Comparison of ENCODE assay signal across 10 cellular contexts in genomic region chr17:10730956-10731879, GRCh38. TPM values are rescaled to one million over a fixed set of nuclear protein-coding genes. Genes with fewer than 3 reads are reported as not detected.
DNase-seq lines count a peak whose midpoint lies in the region; ATAC-seq and TF ChIP-seq lines count a peak whose summit lies in the region.
"Had no signal": no experiment of that assay in that cellular context is flagged by ENCODE, and none has a peak within 500 bp of the region (broad histone marks: within the 10 kb centered on the region; RNA-seq: fewer than 3 reads in every experiment).

No MANE protein-coding gene starts in this region.

- ATAC-seq in activated T-cell treated with anti-CD3 and anti-CD28 coated beads, Interleukin-2, amount 50 U/mL, for 4 hours, result no peak
- ATAC-seq: K562 had no signal

- DNase-seq in activated T-cell treated with anti-CD3 and anti-CD28 coated beads, Interleukin-2, amount 50 U/mL, for 4 hours, result no peak
- no peak for DNase-seq in activated T-cell treated with anti-CD3 and anti-CD28 coated beads, Interleukin-2, amount 50 U/mL, for 1 hour
- DNase-seq in astrocyte of the cerebellum (ENCODE audit: low read depth) (no peak), medulla oblongata (ENCODE audit: extremely low spot score) (peak; percentile 19), tibial nerve (ENCODE audit: low spot score in 2 of 2) (no peak), GM13977 (ENCODE audit: low spot score) (no peak), foreskin melanocyte (no peak), NCI-H69 (lab: John Stamatoyannopoulos, UW) (no peak)
- DNase-seq: dorsolateral prefrontal cortex had no signal

- peaks cover 0 to 20% (median 9%) of the 10 kb centered on the region in 4 donors for H3K4me1 ChIP-seq in tibial nerve

- H3K36me3 Mint-ChIP-seq in activated T-cell treated with anti-CD3 and anti-CD28 coated beads, Interleukin-2, amount 50 U/mL, for 4 hours (ENCODE audit: insufficient read depth), result no peaks in the 10 kb centered on the region

- no peaks in the 10 kb centered on the region for H3K9me3 ChIP-seq in tibial nerve

- H3K27me3 Mint-ChIP-seq in activated T-cell treated with anti-CD3 and anti-CD28 coated beads, Interleukin-2, amount 50 U/mL, for 4 hours (ENCODE audit: low read depth), result no peaks in the 10 kb centered on the region

- in situ Hi-C loops in astrocyte of the cerebellum (cut with HindIII; ENCODE audit: low sequenced_read_pairs) (loop anchor here (5.0 kb wide), 1 partner anchor 39 kb away; no protein-coding TSS in a partner anchor), GM13977 (cut with MboI; ENCODE audit: low pct_unique_long_range_greater_than_20kb, low sequenced_read_pairs, unreplicated experiment) (no loop called here)

- TF ChIP-seq CTCF in astrocyte of the cerebellum (IDR thresholded peaks at IDR 0.05; ENCODE audit: low read depth, low read length, missing control alignments) (no peak), tibial nerve (IDR thresholded peaks at IDR 0.05) (no peak), GM13977 (IDR thresholded peaks at IDR 0.05; ENCODE audit: extremely low read depth, insufficient read depth, missing control alignments) (no peak)

- H3K4me3 ChIP-seq in astrocyte of the cerebellum (ENCODE audit: low read depth, low read length) (peak overlapping the region; percentile 59), tibial nerve (peak overlapping the region in 1 of 4 donors; percentile 87)
- H3K4me3 ChIP-seq: K562 had no signal

- TF ChIP-seq EP300 in tibial nerve (IDR thresholded peaks at IDR 0.05), result no peak

- peak overlapping the region in 3 of 4 donors; percentile 37 to 97 (median 46) for H3K27ac ChIP-seq in tibial nerve

- 60 to 70% methylated on average over 19 of the region's 19 CpGs for WGBS in tibial nerve, 2 donors

- no peaks in the 10 kb centered on the region for H3K9me3 Mint-ChIP-seq in activated T-cell treated with anti-CD3 and anti-CD28 coated beads, Interleukin-2, amount 50 U/mL, for 4 hours

- H3K27me3 ChIP-seq in tibial nerve, result no peaks in the 10 kb centered on the region
- H3K27me3 ChIP-seq: dorsolateral prefrontal cortex had no signal

- H3K4me1 Mint-ChIP-seq in activated T-cell treated with anti-CD3 and anti-CD28 coated beads, Interleukin-2, amount 50 U/mL, for 4 hours (ENCODE audit: low read depth), result peaks cover 23% of the 10 kb centered on the region

- H3K36me3 ChIP-seq in tibial nerve, result peaks cover 0 to 11% (median 0%) of the 10 kb centered on the region in 3 donors

- no peak for TF ChIP-seq POLR2A in tibial nerve (IDR thresholded peaks at IDR 0.05)

- peak overlapping the region; percentile 92 for H3K4me3 Mint-ChIP-seq in activated T-cell treated with anti-CD3 and anti-CD28 coated beads, Interleukin-2, amount 50 U/mL, for 4 hours

RNA-seq across cellular contexts. Expression of gene TMEM220, which starts 1.4 kb away (rescaled TPM):
- total RNA-seq in activated T-cell treated with anti-CD3 and anti-CD28 coated beads, Interleukin-2, amount 50 U/mL, for 4 hours, result 1 to 10 TPM; 1.7 to 3.0 (median 1.8) TPM
- 1 to 10 TPM; 4.5 to 9.2 (median 8.9) TPM for total RNA-seq in tibial nerve
- total RNA-seq: K562 had no signal

RNA-seq across cellular contexts. Expression of gene ADPRM, which starts 33.8 kb away (rescaled TPM):
- total RNA-seq in activated T-cell treated with anti-CD3 and anti-CD28 coated beads, Interleukin-2, amount 50 U/mL, for 4 hours, result 1 to 10 TPM; 5.9 to 7.7 (median 7.6) TPM
- total RNA-seq in tibial nerve, result 10 to 100 TPM in 3 of 4 donors, 1 to 10 TPM in 1; 9.4 to 17.7 (median 13.3) TPM

RNA-seq across cellular contexts. Expression of gene SCO1, which starts 33.9 kb away (rescaled TPM):
- 10 to 100 TPM; 54.7 to 56.2 (median 55.7) TPM for total RNA-seq in activated T-cell treated with anti-CD3 and anti-CD28 coated beads, Interleukin-2, amount 50 U/mL, for 4 hours
- total RNA-seq in tibial nerve, result 10 to 100 TPM; 17.0 to 26.5 (median 19.5) TPM
